In genomic region chr6:20306491-20306890, GRCh38 we compare ENCODE assay signal across 2 cellular contexts.
TF ChIP-seq lines count a peak whose summit lies in the region.

No MANE protein-coding gene starts in this region.

TF ChIP-seq in K562, 482 proteins besides CTCF, POLR2A, EP300 and RAD21:
- 0 out of 2 replicates have a peak, but pooled peaks have one; percentile 16 for TF ChIP-seq ZBTB33 (CRISPR knock-in tag; IDR thresholded peaks at IDR 0.05)
- 0 out of 2 replicates have a peak, but pooled peaks have one; percentile 16 for TF ChIP-seq CBFA2T3 (IDR thresholded peaks at IDR 0.05)
- no peak for TF ChIP-seq FIP1L1 (IDR thresholded peaks at IDR 0.05; ENCODE audit: low read depth, low read length, poor library complexity, severe bottlenecking)

TF ChIP-seq in SK-N-SH treated with all-trans-retinoic acid at 6 μM for 48 hours, 23 proteins besides CTCF, POLR2A, EP300 and RAD21:
- TF ChIP-seq, protein P1, sequence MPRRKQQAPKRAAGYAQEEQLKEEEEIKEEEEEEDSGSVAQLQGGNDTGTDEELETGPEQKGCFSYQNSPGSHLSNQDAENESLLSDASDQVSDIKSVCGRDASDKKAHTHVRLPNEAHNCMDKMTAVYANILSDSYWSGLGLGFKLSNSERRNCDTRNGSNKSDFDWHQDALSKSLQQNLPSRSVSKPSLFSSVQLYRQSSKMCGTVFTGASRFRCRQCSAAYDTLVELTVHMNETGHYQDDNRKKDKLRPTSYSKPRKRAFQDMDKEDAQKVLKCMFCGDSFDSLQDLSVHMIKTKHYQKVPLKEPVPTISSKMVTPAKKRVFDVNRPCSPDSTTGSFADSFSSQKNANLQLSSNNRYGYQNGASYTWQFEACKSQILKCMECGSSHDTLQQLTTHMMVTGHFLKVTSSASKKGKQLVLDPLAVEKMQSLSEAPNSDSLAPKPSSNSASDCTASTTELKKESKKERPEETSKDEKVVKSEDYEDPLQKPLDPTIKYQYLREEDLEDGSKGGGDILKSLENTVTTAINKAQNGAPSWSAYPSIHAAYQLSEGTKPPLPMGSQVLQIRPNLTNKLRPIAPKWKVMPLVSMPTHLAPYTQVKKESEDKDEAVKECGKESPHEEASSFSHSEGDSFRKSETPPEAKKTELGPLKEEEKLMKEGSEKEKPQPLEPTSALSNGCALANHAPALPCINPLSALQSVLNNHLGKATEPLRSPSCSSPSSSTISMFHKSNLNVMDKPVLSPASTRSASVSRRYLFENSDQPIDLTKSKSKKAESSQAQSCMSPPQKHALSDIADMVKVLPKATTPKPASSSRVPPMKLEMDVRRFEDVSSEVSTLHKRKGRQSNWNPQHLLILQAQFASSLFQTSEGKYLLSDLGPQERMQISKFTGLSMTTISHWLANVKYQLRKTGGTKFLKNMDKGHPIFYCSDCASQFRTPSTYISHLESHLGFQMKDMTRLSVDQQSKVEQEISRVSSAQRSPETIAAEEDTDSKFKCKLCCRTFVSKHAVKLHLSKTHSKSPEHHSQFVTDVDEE (CRISPR knock-in tag; IDR thresholded peaks at IDR 0.05): no peak
- TF ChIP-seq ZNF8 (CRISPR knock-in tag; IDR thresholded peaks at IDR 0.05) (no peak), ESRRG (CRISPR knock-in tag; IDR thresholded peaks at IDR 0.05) (no peak), PPARA (CRISPR knock-in tag; IDR thresholded peaks at IDR 0.05; ENCODE audit: borderline replicate concordance) (no peak)
